18 cellular contexts compared by ENCODE assay signal in the genomic region with DNA sequence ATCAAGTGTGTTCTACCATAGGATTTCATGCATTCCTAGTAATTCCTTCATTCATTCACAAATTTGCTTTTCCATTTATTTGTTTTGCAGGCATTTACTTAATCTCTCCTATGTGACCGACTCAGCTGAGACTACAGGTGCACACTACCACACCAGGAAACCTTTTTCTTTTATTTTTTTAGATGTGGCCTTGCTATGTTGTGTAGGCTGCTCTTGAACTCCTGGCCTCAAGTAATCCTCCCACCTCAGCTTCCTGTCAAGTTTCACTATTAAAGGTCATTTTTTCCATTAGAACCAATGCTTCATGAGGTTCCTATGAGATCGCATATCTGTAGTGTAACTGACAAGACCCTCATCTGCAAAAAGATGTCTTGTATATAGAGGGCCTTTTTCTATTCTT.
"Had no signal": no experiment of that assay in that cellular context is flagged by ENCODE, and none has a peak within 500 bp of the region (broad histone marks: within the 10 kb centered on the region; RNA-seq: fewer than 3 reads in every experiment).

No MANE protein-coding gene starts in this region.

- H3K27me3 ChIP-seq: gastroesophageal sphincter, pancreas, tibial artery had no signal

- H3K27ac Mint-ChIP-seq: endodermal cell, nephron progenitor cell had no signal

- H3K4me1 ChIP-seq: gastroesophageal sphincter, pancreas, psoas muscle, tibial artery had no signal

- H3K27ac ChIP-seq: gastroesophageal sphincter, pancreas, psoas muscle, tibial artery had no signal

- ATAC-seq: gastroesophageal sphincter, left ventricle myocardium superior, pancreas, psoas muscle, right cardiac atrium had no signal

- H3K4me3 ChIP-seq: gastroesophageal sphincter, pancreas, psoas muscle, tibial artery had no signal

- H3K9me3 ChIP-seq: gastroesophageal sphincter, pancreas, psoas muscle, tibial artery had no signal

- DNase-seq: activated CD4-positive, alpha-beta T cell treated with anti-CD3 and anti-CD28 coated beads, Interleukin-2, amount 10 ng/mL, durations not matched to agents 24 days and 14 days; activated CD8-positive, alpha-beta memory T cell treated with anti-CD3 and anti-CD28 coated beads, Interleukin-2, amount 50 U/mL, for 48 hours; activated effector memory CD4-positive, alpha-beta T cell treated with anti-CD3 and anti-CD28 coated beads, Interleukin-2, amount 50 U/mL, for 16 hours; activated T-cell treated with anti-CD3 and anti-CD28 coated beads, Interleukin-2, amount 50 U/mL, for 48 hours; cortex of kidney; endodermal cell; head of caudate nucleus; hypothalamus; left ventricle myocardium superior; nephron progenitor cell; pancreas; psoas muscle; right cardiac atrium; stimulated activated CD4-positive, alpha-beta T cell treated with anti-CD3 and anti-CD28 coated beads, Interleukin-4, amount 100 ng/mL, for 24 hours; stimulated activated naive CD4-positive, alpha-beta T cell treated with Interleukin-2 at 50 U/mL for 16 hours; SW 1271; tibial artery had no signal

- H3K4me3 Mint-ChIP-seq: activated CD4-positive, alpha-beta T cell treated with anti-CD3 and anti-CD28 coated beads, Interleukin-2, amount 10 ng/mL, durations not matched to agents 24 days and 14 days; endodermal cell; nephron progenitor cell had no signal

- H3K27me3 Mint-ChIP-seq: activated CD4-positive, alpha-beta T cell treated with anti-CD3 and anti-CD28 coated beads, Interleukin-2, amount 10 ng/mL, durations not matched to agents 24 days and 14 days had no signal

- H3K4me1 Mint-ChIP-seq: endodermal cell, nephron progenitor cell had no signal

- H3K9me3 Mint-ChIP-seq: endodermal cell, nephron progenitor cell had no signal

- H3K36me3 ChIP-seq: gastroesophageal sphincter, pancreas, tibial artery had no signal
